8 cellular contexts compared by ENCODE assay signal in genomic region chr5:141664733-141665461, GRCh38. TPM values are rescaled to one million over a fixed set of nuclear protein-coding genes. Genes with fewer than 3 reads are reported as not detected.
DNase-seq lines count a peak whose midpoint lies in the region; ATAC-seq and TF ChIP-seq lines count a peak whose summit lies in the region.

No MANE protein-coding gene starts in this region.

- H3K27me3 ChIP-seq in GM23248 (replicated peaks; ENCODE audit: insufficient read depth) (no peaks in the 10 kb centered on the region), SU-DHL-6 (ENCODE audit: low read length) (no peaks in the 10 kb centered on the region), gastrocnemius medialis (no peaks in the 10 kb centered on the region)

- H3K4me1 ChIP-seq in GM23248 (ENCODE audit: insufficient read depth): peaks cover 13% of the 10 kb centered on the region; the same call in 1 of the 2 replicates
- H3K4me1 ChIP-seq in gastrocnemius medialis: no peaks in the 10 kb centered on the region

- H3K9me3 ChIP-seq in GM23248 (ENCODE audit: low read depth) (no peaks in the 10 kb centered on the region), SU-DHL-6 (ENCODE audit: insufficient read depth, low read length) (no peaks in the 10 kb centered on the region), gastrocnemius medialis (no peaks in the 10 kb centered on the region)

- peaks cover 8% of the 10 kb centered on the region for H3K4me1 Mint-ChIP-seq in activated naive CD8-positive, alpha-beta T cell treated with anti-CD3 and anti-CD28 coated beads, Interleukin-2, amount 10 ng/mL, durations not matched to agents 7 days and 5 days

- DNase-seq in GM10248 (ENCODE audit: extremely low spot score) (peak; percentile 88), GM23248 (peak; percentile 69), LHCN-M2 (ENCODE audit: low read depth) (peak; percentile 53), left cardiac atrium (peak; percentile 78), gastrocnemius medialis (peak; percentile 41 to 48), cerebellar nuclear complex (lab: John Stamatoyannopoulos, UW) (no peak)
- peak; percentile 84 for DNase-seq in activated naive CD8-positive, alpha-beta T cell treated with anti-CD3 and anti-CD28 coated beads, Interleukin-2, amount 10 ng/mL, durations not matched to agents 7 days and 5 days

- no peaks in the 10 kb centered on the region for H4K20me1 ChIP-seq in GM23248 (ENCODE audit: insufficient read depth)
- H4K20me1 ChIP-seq in SU-DHL-6 (ENCODE audit: low read depth, low read length): no peaks in the 10 kb centered on the region

- H3K79me2 ChIP-seq in GM23248 (ENCODE audit: insufficient read depth) (no peaks in the 10 kb centered on the region), SU-DHL-6 (ENCODE audit: insufficient read depth, low read length) (no peaks in the 10 kb centered on the region)

- H3K27ac ChIP-seq in GM23248 (no peak overlapping the region), SU-DHL-6 (ENCODE audit: low read depth, low read length) (no peak overlapping the region), gastrocnemius medialis (no peak overlapping the region)

- WGBS in GM23248 (ENCODE audit: low coverage in 1 of 2, low lambda C conversion rate in 2 of 2, missing lambda C conversion rate in 2 of 2), 2 experiments: 22% methylated on average over 10 to 13 of the region's 13 CpGs

- no peak overlapping the region for H3K9ac ChIP-seq in GM23248
- H3K9ac ChIP-seq in SU-DHL-6 (ENCODE audit: low read length): no peak overlapping the region

- H3K36me3 ChIP-seq in GM23248 (ENCODE audit: low read depth) (no peaks in the 10 kb centered on the region), SU-DHL-6 (ENCODE audit: low read length) (no peaks in the 10 kb centered on the region), gastrocnemius medialis (no peaks in the 10 kb centered on the region)

- CTCF ChIA-PET in GM10248 (lab: Yijun Ruan, JAX): interaction anchor here (0.6 to 3.0 kb wide), 41 partner anchors 8 to 480 kb away, joined by 3 to 30 read pairs (median 4); partner anchors contain the start of genes ARAP3, DELE1, FCHSD1 and HDAC3

- H3K9me2 ChIP-seq in GM23248 (ENCODE audit: insufficient read depth) (no peaks in the 10 kb centered on the region), SU-DHL-6 (replicated peaks; ENCODE audit: insufficient read depth, low read length) (no peaks in the 10 kb centered on the region)

- TF ChIP-seq POLR2A in gastrocnemius medialis (IDR thresholded peaks at IDR 0.05): no peak

- intact Hi-C loops in left cardiac atrium (cut with DNase I): no loop called here
- intact Hi-C loops in gastrocnemius medialis (cut with DNase I; ENCODE audit: low total_unique reads): no loop called here

- peak; percentile 86 for TF ChIP-seq CTCF in GM10248 (IDR thresholded peaks at IDR 0.05; ENCODE audit: control extremely low read depth, extremely low read depth, low read depth, missing control alignments)
- TF ChIP-seq CTCF in SU-DHL-6 (IDR thresholded peaks at IDR 0.05; ENCODE audit: insufficient read depth, low read length, poor library complexity, severe bottlenecking): peak; percentile 86
- peak; percentile 49 to 93 (median 77) for TF ChIP-seq CTCF in gastrocnemius medialis (IDR thresholded peaks at IDR 0.05 in 4 of 5, conservative IDR thresholded peaks at IDR 0.05 in 1 of 5)

- H2AFZ ChIP-seq in GM23248: no peak overlapping the region
- H2AFZ ChIP-seq in SU-DHL-6 (ENCODE audit: low read depth, low read length, severe bottlenecking): peak overlapping the region; percentile 72

- H3K27me3 Mint-ChIP-seq in activated naive CD8-positive, alpha-beta T cell treated with anti-CD3 and anti-CD28 coated beads, Interleukin-2, amount 10 ng/mL, durations not matched to agents 7 days and 5 days: no peaks in the 10 kb centered on the region

- ATAC-seq in activated naive CD8-positive, alpha-beta T cell treated with anti-CD3 and anti-CD28 coated beads, Interleukin-2, amount 10 ng/mL, durations not matched to agents 7 days and 5 days (ENCODE audit: low read depth): peak; percentile 93
- ATAC-seq in left cardiac atrium: peak; percentile 86 to 87
- ATAC-seq in gastrocnemius medialis: peak; percentile 39 to 72

- H3K27ac Mint-ChIP-seq in activated naive CD8-positive, alpha-beta T cell treated with anti-CD3 and anti-CD28 coated beads, Interleukin-2, amount 10 ng/mL, durations not matched to agents 7 days and 5 days: peak overlapping the region; percentile 16

- H3K4me3 ChIP-seq in GM23248 (no peak overlapping the region), SU-DHL-6 (ENCODE audit: insufficient read depth, low read length, poor library complexity, severe bottlenecking) (no peak overlapping the region), gastrocnemius medialis (no peak overlapping the region)

- no peak overlapping the region for H3K4me2 ChIP-seq in GM23248 (ENCODE audit: unreplicated experiment)
- no peak overlapping the region for H3K4me2 ChIP-seq in SU-DHL-6 (ENCODE audit: low read depth, low read length, poor library complexity, severe bottlenecking)

- POLR2A ChIA-PET in GM10248 (lab: Yijun Ruan, JAX): no interaction called here
- POLR2A ChIA-PET in activated naive CD8-positive, alpha-beta T cell treated with anti-CD3 and anti-CD28 coated beads, Interleukin-2, amount 10 ng/mL, durations not matched to agents 7 days and 5 days (lab: Charles Lee): interaction anchor here (0.7 to 1.0 kb wide), 3 partner anchors 18 to 215 kb away, joined by 3 read pairs; no protein-coding TSS in a partner anchor

- in situ Hi-C loops in GM23248 (cut with MboI) (no loop called here), gastrocnemius medialis (cut with MboI; ENCODE audit: low sequenced_read_pairs in 4 of 4) (no loop called here)

- no peaks in the 10 kb centered on the region for H3K9me3 Mint-ChIP-seq in activated naive CD8-positive, alpha-beta T cell treated with anti-CD3 and anti-CD28 coated beads, Interleukin-2, amount 10 ng/mL, durations not matched to agents 7 days and 5 days

- H3F3A ChIP-seq in GM23248 (ENCODE audit: insufficient read depth) (peaks cover 10% of the 10 kb centered on the region; the same call in 1 of the 2 replicates), SU-DHL-6 (ENCODE audit: insufficient read depth) (no peaks in the 10 kb centered on the region)

- H3K36me3 Mint-ChIP-seq in activated naive CD8-positive, alpha-beta T cell treated with anti-CD3 and anti-CD28 coated beads, Interleukin-2, amount 10 ng/mL, durations not matched to agents 7 days and 5 days: no peaks in the 10 kb centered on the region

- H3K4me3 Mint-ChIP-seq in activated naive CD8-positive, alpha-beta T cell treated with anti-CD3 and anti-CD28 coated beads, Interleukin-2, amount 10 ng/mL, durations not matched to agents 7 days and 5 days: no peak overlapping the region

RNA-seq across cellular contexts. Expression of gene FCHSD1, which starts 13.7 kb away (rescaled TPM):
- total RNA-seq in GM23248 (2014; rRNA removed; shearing (Covaris generic)): 24.4 and 32.0 TPM in 2 replicates
- 21.8 and 23.8 TPM in 2 replicates for polyA plus RNA-seq in GM23248 (2016; fragmentation: Nextera tagmentation; extraction: Ambion mirVana)
- total RNA-seq in LHCN-M2 (2014; rRNA removed) (10.1 and 12.5 TPM in 2 replicates), left cardiac atrium (1 to 10 TPM; 6.1 to 7.3 TPM), gastrocnemius medialis (1 to 10 TPM in 1 of 4 donors, under 1 TPM in 3; 0.32 to 2.6 (median 0.65) TPM)
- 7.0 TPM for polyA plus RNA-seq in LHCN-M2 (2012)
- total RNA-seq in activated naive CD8-positive, alpha-beta T cell treated with anti-CD3 and anti-CD28 coated beads, Interleukin-2, amount 10 ng/mL, durations not matched to agents 7 days and 5 days: 10 to 100 TPM; 98.3 to 99.1 TPM

RNA-seq across cellular contexts. Expression of gene ARAP3, which starts 17.1 kb away (rescaled TPM):
- total RNA-seq in GM23248 (2014; rRNA removed; shearing (Covaris generic)): 2.2 and 3.9 TPM in 2 replicates
- polyA plus RNA-seq in GM23248 (2016; fragmentation: Nextera tagmentation; extraction: Ambion mirVana): 2.2 TPM in 2 replicates
- total RNA-seq in LHCN-M2 (2014; rRNA removed) (0.69 and 0.83 TPM in 2 replicates), left cardiac atrium (10 to 100 TPM; 10.1 to 18.7 TPM), gastrocnemius medialis (1 to 10 TPM; 1.6 to 5.5 (median 3.0) TPM)
- polyA plus RNA-seq in LHCN-M2 (2012): 0.67 TPM
- total RNA-seq in activated naive CD8-positive, alpha-beta T cell treated with anti-CD3 and anti-CD28 coated beads, Interleukin-2, amount 10 ng/mL, durations not matched to agents 7 days and 5 days: 10 to 100 TPM; 17.0 to 17.9 TPM

RNA-seq across cellular contexts. Expression of gene RELL2, which starts 28.1 kb away (rescaled TPM):
- total RNA-seq in GM23248 (2014; rRNA removed; shearing (Covaris generic)): 2.8 and 3.8 TPM in 2 replicates
- 2.1 and 2.9 TPM in 2 replicates for polyA plus RNA-seq in GM23248 (2016; fragmentation: Nextera tagmentation; extraction: Ambion mirVana)
- total RNA-seq in LHCN-M2 (2014; rRNA removed) (5.2 and 7.0 TPM in 2 replicates), left cardiac atrium (1 to 10 TPM; 1.4 to 1.6 TPM), gastrocnemius medialis (1 to 10 TPM in 1 of 4 donors, under 1 TPM in 1, not detected in 2; 0.16 to 1.1 TPM)
- polyA plus RNA-seq in LHCN-M2 (2012): 3.7 TPM
- total RNA-seq in activated naive CD8-positive, alpha-beta T cell treated with anti-CD3 and anti-CD28 coated beads, Interleukin-2, amount 10 ng/mL, durations not matched to agents 7 days and 5 days: 10 to 100 TPM; 31.4 to 31.6 TPM

RNA-seq across cellular contexts. Expression of gene HDAC3, which starts 28.2 kb away (rescaled TPM):
- total RNA-seq in GM23248 (2014; rRNA removed; shearing (Covaris generic)): 43.8 and 53.2 TPM in 2 replicates
- polyA plus RNA-seq in GM23248 (2016; fragmentation: Nextera tagmentation; extraction: Ambion mirVana): 59.0 and 62.9 TPM in 2 replicates
- total RNA-seq in LHCN-M2 (2014; rRNA removed) (58.8 and 65.2 TPM in 2 replicates), left cardiac atrium (10 to 100 TPM; 21.1 to 29.8 TPM), gastrocnemius medialis (10 to 100 TPM; 29.8 to 40.7 (median 35.7) TPM)
- 60.2 TPM for polyA plus RNA-seq in LHCN-M2 (2012)
- 10 to 100 TPM; 85.8 to 89.6 TPM for total RNA-seq in activated naive CD8-positive, alpha-beta T cell treated with anti-CD3 and anti-CD28 coated beads, Interleukin-2, amount 10 ng/mL, durations not matched to agents 7 days and 5 days

RNA-seq across cellular contexts. Expression of gene DIAPH1, which starts 46.1 kb away (rescaled TPM):
- total RNA-seq in GM23248 (2014; rRNA removed; shearing (Covaris generic)): 26.0 and 34.5 TPM in 2 replicates
- 33.7 and 34.4 TPM in 2 replicates for polyA plus RNA-seq in GM23248 (2016; fragmentation: Nextera tagmentation; extraction: Ambion mirVana)
- total RNA-seq in LHCN-M2 (2014; rRNA removed): 28.2 and 38.9 TPM in 2 replicates
- 52.6 TPM for polyA plus RNA-seq in LHCN-M2 (2012)
- 100 to 1,000 TPM; 244 to 256 TPM for total RNA-seq in activated naive CD8-positive, alpha-beta T cell treated with anti-CD3 and anti-CD28 coated beads, Interleukin-2, amount 10 ng/mL, durations not matched to agents 7 days and 5 days
- total RNA-seq in left cardiac atrium: 10 to 100 TPM; 25.9 to 39.4 TPM
- 100 to 1,000 TPM in 3 of 4 donors, 10 to 100 TPM in 1; 98.3 to 324 (median 214) TPM for total RNA-seq in gastrocnemius medialis

Comparison
In these comparisons a context has a peak if more than half of its experiments do, and no peak if none do; other contexts are left out.
1. DNase-seq: peak in GM10248 (single experiment), GM23248 (single experiment), LHCN-M2 (single experiment), activated naive CD8-positive, alpha-beta T cell treated with anti-CD3 and anti-CD28 coated beads, Interleukin-2, amount 10 ng/mL, durations not matched to agents 7 days and 5 days (single experiment), left cardiac atrium (single experiment) and gastrocnemius medialis (2 of 2); none in cerebellar nuclear complex (0 of 2).
2. Peak in every context shown above with its lines, with median percentiles within 50 percentile points of each other: CTCF ChIP-seq and ATAC-seq.